ENCODE assay signal across 13 cellular contexts in genomic region chr1:209367031-209367813, GRCh38.
DNase-seq lines count a peak whose midpoint lies in the region; ATAC-seq, FAIRE-seq and TF ChIP-seq lines count a peak whose summit lies in the region.
"Had no signal": no experiment of that assay in that cellular context is flagged by ENCODE, and none has a peak within 500 bp of the region (broad histone marks: within the 10 kb centered on the region; RNA-seq: fewer than 3 reads in every experiment).

No MANE protein-coding gene starts in this region.

- in situ Hi-C loops in HepG2 (cut with HindIII; ENCODE audit: extremely low pct_ligation_motif_present, low pct_unique_long_range_greater_than_20kb) = no loop called here

- H3K9ac ChIP-seq in HepG2 (ENCODE audit: insufficient read depth, low read depth, low read length) (no peak overlapping the region), keratinocyte (ENCODE audit: control insufficient read depth, extremely low read depth, insufficient read depth, low read length) (peak overlapping the region; percentile 10)
- H3K9ac ChIP-seq: KMS-11 had no signal

- dilution Hi-C loops in keratinocyte (cut with MboI; ENCODE audit: extremely low pct_ligation_motif_present, low sequenced_read_pairs) = no loop called here

- H3K4me2 ChIP-seq in HepG2 (ENCODE audit: low read depth, low read length) (no peak overlapping the region), keratinocyte (ENCODE audit: control insufficient read depth, extremely low read depth, insufficient read depth, low read depth, low read length) (peak overlapping the region; percentile 50)
- H3K4me2 ChIP-seq: KMS-11 had no signal

- no peaks in the 10 kb centered on the region for H3K27me3 Mint-ChIP-seq in chondrocyte (ENCODE audit: low read depth)
- peaks cover 8% of the 10 kb centered on the region for H3K27me3 Mint-ChIP-seq in T-helper 2 cell treated with Interferon-gamma antibody and Interleukin-4, amounts not matched to agents 5 μg/mL and 100 μg/mL, for 36 hours (ENCODE audit: low read depth)

- H3K9me3 Mint-ChIP-seq in chondrocyte (ENCODE audit: low read depth) = no peaks in the 10 kb centered on the region
- no peaks in the 10 kb centered on the region for H3K9me3 Mint-ChIP-seq in T-helper 2 cell treated with Interferon-gamma antibody and Interleukin-4, amounts not matched to agents 5 μg/mL and 100 μg/mL, for 36 hours

- H3K36me3 Mint-ChIP-seq in chondrocyte (ENCODE audit: low read depth) = no peaks in the 10 kb centered on the region
- no peaks in the 10 kb centered on the region for H3K36me3 Mint-ChIP-seq in T-helper 2 cell treated with Interferon-gamma antibody and Interleukin-4, amounts not matched to agents 5 μg/mL and 100 μg/mL, for 36 hours (ENCODE audit: low read depth)

- H3K9me1 ChIP-seq in keratinocyte (ENCODE audit: control insufficient read depth, extremely low read depth, insufficient read depth, low read length) = no peaks in the 10 kb centered on the region

- TF ChIP-seq EP300 in HepG2 (IDR thresholded peaks at IDR 0.05; ENCODE audit: low read depth in 2 of 2, low read length in 2 of 2) = no peak
- no peak for TF ChIP-seq EP300 in HepG2 (CRISPR knock-in tag; IDR thresholded peaks at IDR 0.05; ENCODE audit: borderline replicate concordance)

- TF ChIP-seq POLR2A in HepG2 (IDR thresholded peaks at IDR 0.05; ENCODE audit: insufficient read depth in 1 of 2, low read depth in 2 of 2, low read length in 2 of 2) (no peak), right lobe of liver (IDR thresholded peaks at IDR 0.05) (no peak), vagina (IDR thresholded peaks at IDR 0.05) (no peak)

- POLR2A ChIA-PET in HepG2 (lab: Yijun Ruan, JAX) = no interaction called here

- no TSS peak for BruUV-seq in HepG2 (replicated peaks; lab: Mats Ljungman, UMichigan)

- DNase-seq in HepG2 (ENCODE audit: low spot score) = no peak
- no peak for DNase-seq in right lobe of liver
- no peak for DNase-seq in chondrocyte (ENCODE audit: low spot score)
- no peak for DNase-seq in keratinocyte (ENCODE audit: low read depth, low spot score)
- no peak for DNase-seq in vagina (ENCODE audit: extremely low spot score in 2 of 2)
- DNase-seq in substantia nigra (lab: John Stamatoyannopoulos, UW) = no peak
- DNase-seq in activated gamma-delta T cell treated with Interleukin-2 at 50 U/mL for 16 hours = no peak
- no peak for DNase-seq in T-helper 2 cell treated with Interferon-gamma antibody and Interleukin-4, amounts not matched to agents 5 μg/mL and 100 μg/mL, for 36 hours (ENCODE audit: low spot score)
- DNase-seq: activated effector memory CD4-positive, alpha-beta T cell treated with Interleukin-2 at 50 U/mL for 16 hours had no signal

- intact Hi-C loops in HepG2 (cut with micrococcal nuclease; ENCODE audit: unreplicated experiment) (no loop called here), right lobe of liver (cut with DNase I) (no loop called here), vagina (cut with DNase I) (no loop called here)

- no peak overlapping the region for H2AFZ ChIP-seq in HepG2 (ENCODE audit: low read length)
- no peak overlapping the region for H2AFZ ChIP-seq in keratinocyte (ENCODE audit: control insufficient read depth, low read length)

- H3K27ac Mint-ChIP-seq in chondrocyte (ENCODE audit: unreplicated experiment) = peak overlapping the region; percentile 57
- no peak overlapping the region for H3K27ac Mint-ChIP-seq in T-helper 2 cell treated with Interferon-gamma antibody and Interleukin-4, amounts not matched to agents 5 μg/mL and 100 μg/mL, for 36 hours

- TF ChIP-seq CTCF in HepG2 (CRISPR knock-in tag; IDR thresholded peaks at IDR 0.05) (no peak), right lobe of liver (IDR thresholded peaks at IDR 0.05) (no peak), chondrocyte (IDR thresholded peaks at IDR 0.05) (no peak), keratinocyte (optimal IDR thresholded peaks at IDR 0.05 in 1 of 3, IDR thresholded peaks at IDR 0.05 in 1 of 3, conservative IDR thresholded peaks at IDR 0.05 in 1 of 3; ENCODE audit: extremely low read depth in 1 of 3, insufficient read depth in 2 of 3, low read length in 3 of 3) (no peak), vagina (IDR thresholded peaks at IDR 0.05) (no peak)

- H3K79me2 ChIP-seq in HepG2 (ENCODE audit: insufficient read depth, low read length) (no peaks in the 10 kb centered on the region), keratinocyte (ENCODE audit: control insufficient read depth, insufficient read depth, low read length) (no peaks in the 10 kb centered on the region)

- ATAC-seq in HepG2 = no peak
- no peak for ATAC-seq in right lobe of liver

- H3K4me3 Mint-ChIP-seq in chondrocyte (ENCODE audit: unreplicated experiment) = no peak overlapping the region
- H3K4me3 Mint-ChIP-seq in T-helper 2 cell treated with Interferon-gamma antibody and Interleukin-4, amounts not matched to agents 5 μg/mL and 100 μg/mL, for 36 hours = no peak overlapping the region

- H3K4me1 ChIP-seq in HepG2 (ENCODE audit: insufficient read depth, low read length) (no peaks in the 10 kb centered on the region), right lobe of liver (no peaks in the 10 kb centered on the region), keratinocyte (ENCODE audit: control insufficient read depth, extremely low read depth, insufficient read depth, low read length) (peaks cover 98% of the 10 kb centered on the region), vagina (peaks cover 40% of the 10 kb centered on the region)

- H3K4me3 ChIP-seq in HepG2 (replicated peaks in 1 of 3; ENCODE audit: insufficient read depth in 1 of 3, low read depth in 2 of 3, low read length in 3 of 3) (no peak overlapping the region), right lobe of liver (no peak overlapping the region), keratinocyte (ENCODE audit: control insufficient read depth in 2 of 3, extremely low read depth in 1 of 3, insufficient read depth in 2 of 3, low read depth in 1 of 3, low read length in 3 of 3) (no peak overlapping the region), vagina (no peak overlapping the region)

- H4K20me1 ChIP-seq in HepG2 (ENCODE audit: insufficient read depth, low read length) (no peaks in the 10 kb centered on the region), keratinocyte (ENCODE audit: control insufficient read depth, extremely low read depth, insufficient read depth, low read length) (no peaks in the 10 kb centered on the region)

- CTCF ChIA-PET in HepG2 (lab: Yijun Ruan, JAX; ENCODE audit: low intra/inter-chr PET ratio, low total read pairs) = no interaction called here

- H3K36me3 ChIP-seq in HepG2 (replicated peaks in 1 of 2; ENCODE audit: control insufficient read depth in 1 of 2, insufficient read depth in 2 of 2, low read length in 2 of 2) = no peaks in the 10 kb centered on the region
- no peaks in the 10 kb centered on the region for H3K36me3 ChIP-seq in right lobe of liver
- H3K36me3 ChIP-seq in keratinocyte (ENCODE audit: control insufficient read depth in 2 of 2, extremely low read depth in 1 of 2, insufficient read depth in 2 of 2, low read length in 2 of 2) = no peaks in the 10 kb centered on the region
- no peaks in the 10 kb centered on the region for H3K36me3 ChIP-seq in vagina

- H3K27me3 ChIP-seq in HepG2 (ENCODE audit: control insufficient read depth in 1 of 2, insufficient read depth in 2 of 2, low read length in 2 of 2) (no peaks in the 10 kb centered on the region), right lobe of liver (no peaks in the 10 kb centered on the region), keratinocyte (ENCODE audit: control insufficient read depth, extremely low read depth, insufficient read depth, low read length) (no peaks in the 10 kb centered on the region), vagina (no peaks in the 10 kb centered on the region)

- H3K27ac ChIP-seq in HepG2 (ENCODE audit: extremely low read length, insufficient read depth, low read length) = no peak overlapping the region
- no peak overlapping the region for H3K27ac ChIP-seq in right lobe of liver
- peak overlapping the region; percentile 82 for H3K27ac ChIP-seq in keratinocyte (ENCODE audit: control insufficient read depth, insufficient read depth, low read length)
- peak overlapping the region; percentile 22 for H3K27ac ChIP-seq in vagina
- H3K27ac ChIP-seq in substantia nigra (ENCODE audit: low read depth, low read length, poor library complexity, severe bottlenecking) = no peak overlapping the region
- H3K27ac ChIP-seq: 22Rv1, KMS-11, VCaP had no signal

- H3K9me3 ChIP-seq in HepG2 (ENCODE audit: low read length) (no peaks in the 10 kb centered on the region), right lobe of liver (no peaks in the 10 kb centered on the region), keratinocyte (ENCODE audit: control insufficient read depth, low read depth, low read length) (no peaks in the 10 kb centered on the region), vagina (no peaks in the 10 kb centered on the region)

- TF ChIP-seq RAD21 in HepG2 (CRISPR knock-in tag; IDR thresholded peaks at IDR 0.05) = no peak

- 25% methylated on average over 8 of the region's 8 CpGs for WGBS in HepG2 (ENCODE audit: low lambda C conversion rate)
- 42% methylated on average over 5 of the region's 8 CpGs for WGBS in right lobe of liver (ENCODE audit: insufficient coverage, low coverage, low lambda C conversion rate, missing lambda C conversion rate)

- peaks cover 36% of the 10 kb centered on the region for H3K4me1 Mint-ChIP-seq in chondrocyte (ENCODE audit: low read depth)
- no peaks in the 10 kb centered on the region for H3K4me1 Mint-ChIP-seq in T-helper 2 cell treated with Interferon-gamma antibody and Interleukin-4, amounts not matched to agents 5 μg/mL and 100 μg/mL, for 36 hours (ENCODE audit: low read depth)

- FAIRE-seq in HepG2 (lab: Jason Lieb, UNC) (no peak), keratinocyte (lab: Jason Lieb, UNC) (no peak)
- FAIRE-seq: G401.6 had no signal

TF ChIP-seq in HepG2, 621 proteins besides CTCF, POLR2A, EP300 and RAD21 (continues in another document):
- TF ChIP-seq JDP2 (CRISPR knock-in tag; IDR thresholded peaks at IDR 0.05; ENCODE audit: borderline replicate concordance) (no peak), CBFB (CRISPR knock-in tag; IDR thresholded peaks at IDR 0.05) (no peak)

Comparison
In these comparisons a context has a peak if more than half of its experiments do, and no peak if none do; other contexts are left out.
1. H3K27ac ChIP-seq: peak in keratinocyte (single experiment) and vagina (single experiment); none in HepG2 (single experiment), right lobe of liver (0 of 3) and substantia nigra (single experiment).